1 cellular context compared by ENCODE assay signal in the genomic region with DNA sequence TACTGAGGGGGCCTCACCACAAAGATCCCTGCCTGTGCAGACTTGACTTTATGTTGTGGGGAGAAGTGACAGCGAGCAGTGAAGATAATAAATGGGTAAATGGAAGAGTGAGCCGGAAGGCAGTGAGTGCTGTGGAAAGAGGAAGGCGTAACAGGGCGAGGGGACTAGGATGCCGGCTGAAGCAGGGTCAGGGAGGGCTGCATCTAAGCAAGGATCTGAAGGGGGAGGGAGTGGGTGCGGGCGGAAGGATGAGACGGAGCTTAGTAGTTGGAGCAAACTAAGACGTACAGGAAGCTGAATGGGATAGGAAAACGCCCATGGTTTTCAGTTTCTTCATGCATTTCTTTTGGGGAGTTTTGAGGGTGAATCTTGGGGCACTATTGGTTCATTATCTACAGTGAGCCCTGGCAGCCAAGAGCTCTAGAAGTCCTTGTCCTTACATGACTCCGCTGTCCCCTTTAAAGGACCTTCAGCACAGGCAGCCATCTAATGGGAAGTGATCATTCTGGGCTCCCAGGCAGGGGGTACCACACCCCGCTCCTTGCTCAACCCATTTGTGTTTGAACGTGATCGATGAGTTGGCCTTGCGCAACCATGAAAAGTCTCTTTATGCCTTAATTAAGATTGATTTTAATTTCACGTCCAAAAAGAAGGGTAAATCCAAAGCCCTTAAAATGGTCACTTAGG.
TF ChIP-seq lines count a peak whose summit lies in the region.

No MANE protein-coding gene starts in this region.

TF ChIP-seq in SK-N-SH, 30 proteins besides CTCF, POLR2A, EP300 and RAD21:
- TF ChIP-seq, protein P1, sequence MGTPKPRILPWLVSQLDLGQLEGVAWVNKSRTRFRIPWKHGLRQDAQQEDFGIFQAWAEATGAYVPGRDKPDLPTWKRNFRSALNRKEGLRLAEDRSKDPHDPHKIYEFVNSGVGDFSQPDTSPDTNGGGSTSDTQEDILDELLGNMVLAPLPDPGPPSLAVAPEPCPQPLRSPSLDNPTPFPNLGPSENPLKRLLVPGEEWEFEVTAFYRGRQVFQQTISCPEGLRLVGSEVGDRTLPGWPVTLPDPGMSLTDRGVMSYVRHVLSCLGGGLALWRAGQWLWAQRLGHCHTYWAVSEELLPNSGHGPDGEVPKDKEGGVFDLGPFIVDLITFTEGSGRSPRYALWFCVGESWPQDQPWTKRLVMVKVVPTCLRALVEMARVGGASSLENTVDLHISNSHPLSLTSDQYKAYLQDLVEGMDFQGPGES (IDR thresholded peaks at IDR 0.05; ENCODE audit: low read depth, low read length), result no peak
- no peak for TF ChIP-seq SIN3A (IDR thresholded peaks at IDR 0.05; ENCODE audit: borderline replicate concordance, low read depth, low read length)
- no peak for TF ChIP-seq TAF1 (IDR thresholded peaks at IDR 0.05; ENCODE audit: borderline replicate concordance, low read depth, low read length)
TF ChIP-seq in SK-N-SH: peak in this region for 0.
